In genomic region chr10:33201971-33202370, GRCh38 we compare ENCODE assay signal across 18 cellular contexts.
"Had no signal": no experiment of that assay in that cellular context is flagged by ENCODE, and none has a peak within 500 bp of the region (broad histone marks: within the 10 kb centered on the region; RNA-seq: fewer than 3 reads in every experiment).

No MANE protein-coding gene starts in this region.

- H3K27ac ChIP-seq: coronary artery, neutrophil, psoas muscle, sigmoid colon, skin epidermis, stomach had no signal

- FAIRE-seq: islet of Langerhans had no signal

- H3K36me3 ChIP-seq: neutrophil had no signal

- H3K4me3 ChIP-seq: coronary artery, gastrocnemius medialis, heart right ventricle, psoas muscle, sigmoid colon, skin epidermis, stomach had no signal

- H3K27me3 ChIP-seq: gastrocnemius medialis, heart right ventricle, sigmoid colon, stomach had no signal

- ATAC-seq: gastrocnemius medialis; heart right ventricle; left ventricle myocardium superior; naive thymus-derived CD4-positive, alpha-beta T cell; psoas muscle had no signal

- DNase-seq: effector CD4-positive, alpha-beta T cell; endodermal cell; gastrocnemius medialis; heart right ventricle; hypothalamus; left ventricle myocardium superior; naive thymus-derived CD4-positive, alpha-beta T cell; psoas muscle; retina; sigmoid colon; stimulated activated CD4-positive, alpha-beta T cell treated with anti-CD3 and anti-CD28 coated beads, Interleukin-12 subunit alpha, Interleukin-12 subunit beta, amount 100 ng/mL, for 4 hours; stimulated activated naive CD4-positive, alpha-beta T cell; stomach; trophoblast cell had no signal

- H3K4me1 ChIP-seq: psoas muscle had no signal

- H3K9me3 ChIP-seq: gastrocnemius medialis, heart right ventricle, neutrophil, psoas muscle, sigmoid colon, stomach had no signal
